In genomic region chr1:178973671-178974091, GRCh38 we compare ENCODE assay signal across 11 cellular contexts. TPM values are rescaled to one million over a fixed set of nuclear protein-coding genes. Genes with fewer than 3 reads are reported as not detected.
DNase-seq lines count a peak whose midpoint lies in the region; ATAC-seq lines count a peak whose summit lies in the region.
"Had no signal": no experiment of that assay in that cellular context is flagged by ENCODE, and none has a peak within 500 bp of the region (broad histone marks: within the 10 kb centered on the region; RNA-seq: fewer than 3 reads in every experiment).

No MANE protein-coding gene starts in this region.

- H3K4me1 ChIP-seq in BLaER1 treated with 17β-estradiol and CSF1 and Interleukin-3, amounts not matched to agents 10 nM and 100 nM = peaks cover 9 to 20% (median 18%) of the 10 kb centered on the region in 10 experiments; a peak in 18 of 20 replicates
- H3K4me1 ChIP-seq: sigmoid colon had no signal

- H3K36me3 ChIP-seq in BLaER1 treated with 17β-estradiol and CSF1 and Interleukin-3, amounts not matched to agents 10 nM and 100 nM = no peaks in the 10 kb centered on the region; a peak in 1 of 22 replicates
- H3K36me3 ChIP-seq: sigmoid colon had no signal

- H3K27me3 Mint-ChIP-seq in activated CD8-positive, alpha-beta T cell treated with anti-CD3 and anti-CD28 coated beads, Interleukin-2, amount 10 ng/mL, durations not matched to agents 7 days and 5 days (ENCODE audit: low read depth) = peaks cover 2% of the 10 kb centered on the region

- H3K27me3 ChIP-seq in BLaER1 treated with 17β-estradiol and CSF1 and Interleukin-3, amounts not matched to agents 10 nM and 100 nM = no peaks in the 10 kb centered on the region
- H3K27me3 ChIP-seq: sigmoid colon had no signal

- peak overlapping the region; percentile 22 to 81 (median 66); a peak in 21 of 22 replicates for H3K4me2 ChIP-seq in BLaER1 treated with 17β-estradiol and CSF1 and Interleukin-3, amounts not matched to agents 10 nM and 100 nM

- no peak overlapping the region for H3K27ac Mint-ChIP-seq in activated CD8-positive, alpha-beta T cell treated with anti-CD3 and anti-CD28 coated beads, Interleukin-2, amount 10 ng/mL, durations not matched to agents 7 days and 5 days

- peak; percentile 30 for DNase-seq in activated CD8-positive, alpha-beta T cell treated with anti-CD3 and anti-CD28 coated beads, Interleukin-2, amount 10 ng/mL, durations not matched to agents 7 days and 5 days
- DNase-seq in Kasumi-1 (lab: John Stamatoyannopoulos, UW) (no peak), NCI-H1694 treated with DMSO at 0.1 percent for 48 hours (lab: John Stamatoyannopoulos, UW) (no peak), mesenteric fat pad (ENCODE audit: low spot score) (no peak), NCI-H1105 treated with DMSO at 0.1 percent for 48 hours (lab: John Stamatoyannopoulos, UW) (no peak)
- DNase-seq: activated CD4-positive, alpha-beta T cell treated with anti-CD3 and anti-CD28 coated beads for 4 hours; sigmoid colon had no signal

- H3K36me3 Mint-ChIP-seq in activated CD8-positive, alpha-beta T cell treated with anti-CD3 and anti-CD28 coated beads, Interleukin-2, amount 10 ng/mL, durations not matched to agents 7 days and 5 days (ENCODE audit: low read depth) = no peaks in the 10 kb centered on the region

- CTCF ChIA-PET in activated CD8-positive, alpha-beta T cell treated with anti-CD3 and anti-CD28 coated beads, Interleukin-2, amount 10 ng/mL, durations not matched to agents 7 days and 5 days (lab: Charles Lee) = no interaction called here

- H3K4me1 Mint-ChIP-seq in activated CD8-positive, alpha-beta T cell treated with anti-CD3 and anti-CD28 coated beads, Interleukin-2, amount 10 ng/mL, durations not matched to agents 7 days and 5 days (ENCODE audit: low read depth) = peaks cover 16% of the 10 kb centered on the region

- H3K9me3 ChIP-seq in BLaER1 treated with 17β-estradiol and CSF1 and Interleukin-3, amounts not matched to agents 10 nM and 100 nM (replicated peaks in 1 of 11) = peaks cover 36 to 47% (median 42%) of the 10 kb centered on the region in 11 experiments

- no peaks in the 10 kb centered on the region for H4K20me1 ChIP-seq in BLaER1 treated with 17β-estradiol and CSF1 and Interleukin-3, amounts not matched to agents 10 nM and 100 nM

- H3K9me3 Mint-ChIP-seq in activated CD8-positive, alpha-beta T cell treated with anti-CD3 and anti-CD28 coated beads, Interleukin-2, amount 10 ng/mL, durations not matched to agents 7 days and 5 days (ENCODE audit: insufficient read depth) = peaks cover 21% of the 10 kb centered on the region

- H3K4me3 Mint-ChIP-seq in activated CD8-positive, alpha-beta T cell treated with anti-CD3 and anti-CD28 coated beads, Interleukin-2, amount 10 ng/mL, durations not matched to agents 7 days and 5 days = no peak overlapping the region

- H3K27ac ChIP-seq in BLaER1 treated with 17β-estradiol and CSF1 and Interleukin-3, amounts not matched to agents 10 nM and 100 nM = peak overlapping the region in 4 of 11 experiments; percentile 1 to 22 (median 9); a peak in 5 of 22 replicates
- H3K27ac ChIP-seq: epithelial cell of prostate, sigmoid colon had no signal

- H3K4me3 ChIP-seq in BLaER1 treated with 17β-estradiol and CSF1 and Interleukin-3, amounts not matched to agents 10 nM and 100 nM = no peak overlapping the region
- H3K4me3 ChIP-seq: sigmoid colon had no signal

- H3K9ac ChIP-seq in BLaER1 treated with 17β-estradiol and CSF1 and Interleukin-3, amounts not matched to agents 10 nM and 100 nM = 0 out of 22 replicates have a peak overlapping the region, but pooled peaks of 1 of the 11 experiments have one; percentile 18

- POLR2A ChIA-PET in activated CD8-positive, alpha-beta T cell treated with anti-CD3 and anti-CD28 coated beads, Interleukin-2, amount 10 ng/mL, durations not matched to agents 7 days and 5 days (lab: Charles Lee) = no interaction called here

- ATAC-seq in GM19463 (IDR thresholded peaks at IDR 0.05; ENCODE audit: unreplicated experiment) (peak; percentile 48), HG03108 (IDR thresholded peaks at IDR 0.05; ENCODE audit: unreplicated experiment) (peak; percentile 46)
- ATAC-seq in activated CD8-positive, alpha-beta T cell treated with anti-CD3 and anti-CD28 coated beads, Interleukin-2, amount 10 ng/mL, durations not matched to agents 7 days and 5 days = peak; percentile 23

RNA-seq across cellular contexts. Expression of gene FAM20B, which starts 52.0 kb away (rescaled TPM):
- 10 to 100 TPM; 28.6 to 29.4 TPM for total RNA-seq in activated CD8-positive, alpha-beta T cell treated with anti-CD3 and anti-CD28 coated beads, Interleukin-2, amount 10 ng/mL, durations not matched to agents 7 days and 5 days
- 49.5 TPM for total RNA-seq in mesenteric fat pad
